In the genomic region with DNA sequence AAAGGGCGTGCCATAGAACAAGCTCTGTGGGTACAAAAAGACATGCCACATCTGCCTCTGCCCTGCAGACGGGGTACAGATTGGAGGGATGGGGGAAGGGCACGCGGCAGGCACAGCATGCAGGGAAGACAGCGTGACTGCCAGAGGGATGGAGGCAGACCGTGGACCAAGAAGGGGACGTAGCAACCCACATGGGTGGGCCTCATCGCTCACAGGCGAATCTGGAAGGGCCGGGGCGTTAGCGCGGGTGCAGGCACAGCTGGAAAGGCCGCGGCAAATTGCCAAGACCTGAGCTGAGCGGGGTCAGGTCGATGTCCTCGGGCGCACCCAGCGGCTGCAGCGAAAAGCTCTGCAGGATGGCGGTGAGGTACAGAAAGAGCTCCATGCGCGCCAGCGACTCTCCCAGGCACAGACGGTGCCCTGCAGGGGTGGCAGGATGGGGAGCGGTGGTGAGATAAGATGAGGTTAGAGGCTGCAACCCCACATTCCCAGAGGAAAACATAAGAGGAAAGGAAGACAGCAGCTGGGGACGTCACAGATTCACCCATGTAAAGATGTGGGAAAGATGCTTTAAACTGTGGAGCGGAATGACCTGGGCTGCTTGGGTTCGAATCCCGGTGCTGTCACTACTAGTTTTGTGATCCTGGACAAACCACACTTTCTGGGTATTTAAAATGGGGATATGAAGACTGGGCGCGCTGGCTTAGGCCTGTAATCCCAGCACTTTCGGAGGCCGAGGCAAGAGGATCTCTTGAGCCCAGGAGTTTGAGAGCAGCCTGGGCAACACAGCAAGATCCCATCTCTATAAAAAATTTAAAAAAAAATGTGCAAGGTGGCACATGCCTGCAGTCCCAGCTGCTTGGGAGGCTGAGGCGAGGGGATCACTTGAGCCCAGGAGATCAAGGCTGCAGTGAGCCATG, we compare ENCODE assay signal across 9 cellular contexts. TPM values are rescaled to one million over a fixed set of nuclear protein-coding genes. Genes with fewer than 3 reads are reported as not detected.
DNase-seq lines count a peak whose midpoint lies in the region; ATAC-seq, FAIRE-seq and TF ChIP-seq lines count a peak whose summit lies in the region.
"Not testable (repeated sequence)": the region's sequence is repeated elsewhere in the genome, so short reads cannot be mapped to it uniquely, and the experiment has no call there.
"Had no signal": no experiment of that assay in that cellular context is flagged by ENCODE, and none has a peak within 500 bp of the region (broad histone marks: within the 10 kb centered on the region; RNA-seq: fewer than 3 reads in every experiment).

No MANE protein-coding gene starts in this region.

- peaks cover 29% of the 10 kb centered on the region for H3K27me3 Mint-ChIP-seq in Calu3 (ENCODE audit: unreplicated experiment)
- H3K27me3 Mint-ChIP-seq in activated CD4-positive, alpha-beta T cell treated with anti-CD3 and anti-CD28 coated beads, Interleukin-2, amount 10 ng/mL, durations not matched to agents 7 days and 5 days = peaks cover 18% of the 10 kb centered on the region

- intact Hi-C loops in Calu3 (cut with micrococcal nuclease; ENCODE audit: unreplicated experiment); K562 (cut with micrococcal nuclease): not testable (repeated sequence)
- intact Hi-C loops in left ventricle myocardium inferior (cut with micrococcal nuclease) = loop anchor here (10.0 kb wide), 1 partner anchor 154 kb away; no protein-coding TSS in a partner anchor

- H3K27ac Mint-ChIP-seq in Calu3 (ENCODE audit: unreplicated experiment) = peak overlapping the region; percentile 34
- H3K27ac Mint-ChIP-seq in activated CD4-positive, alpha-beta T cell treated with anti-CD3 and anti-CD28 coated beads, Interleukin-2, amount 10 ng/mL, durations not matched to agents 7 days and 5 days = peak overlapping the region; percentile 91
- peak overlapping the region; percentile 46 for H3K27ac Mint-ChIP-seq in stimulated activated effector memory CD8-positive, alpha-beta T cell treated with anti-CD3 and anti-CD28 coated beads, Interleukin-12 subunit alpha, Interleukin-12 subunit beta, amount 100 ng/mL, for 72 hours

- H3K9me1 ChIP-seq in K562 (ENCODE audit: control insufficient read depth, insufficient read depth, low read length) = not testable (repeated sequence)

- peak; percentile 49 for TF ChIP-seq CTCF in Calu3 (IDR thresholded peaks at IDR 0.05; ENCODE audit: unreplicated experiment)
- peak; percentile 42 to 71 (median 45); a peak in 5 of 6 replicates for TF ChIP-seq CTCF in K562 (IDR thresholded peaks at IDR 0.05 in 2 of 3, conservative IDR thresholded peaks at IDR 0.05 in 1 of 3; ENCODE audit: insufficient read depth in 2 of 3, low read depth in 1 of 3, low read length in 3 of 3)
- peak; percentile 49 for TF ChIP-seq CTCF in left ventricle myocardium inferior (IDR thresholded peaks at IDR 0.05; ENCODE audit: borderline replicate concordance)

- DNase-seq in Calu3 = peak; percentile 79
- peak; percentile 67 for DNase-seq in NCI-H748 (lab: John Stamatoyannopoulos, UW; ENCODE audit: unreplicated experiment)
- DNase-seq in activated CD4-positive, alpha-beta T cell treated with anti-CD3 and anti-CD28 coated beads, Interleukin-2, amount 10 ng/mL, durations not matched to agents 7 days and 5 days = peak; percentile 68
- peak in 2 of 4 experiments; percentile 19 to 67 for DNase-seq in K562 (ENCODE audit: extremely low read depth in 1 of 4, low spot score in 3 of 4)
- peak; percentile 82 for DNase-seq in left ventricle myocardium inferior
- peak; percentile 28 for DNase-seq in occipital lobe (lab: John Stamatoyannopoulos, UW)
- peak; percentile 53 to 86 for DNase-seq in stimulated activated effector memory CD8-positive, alpha-beta T cell treated with anti-CD3 and anti-CD28 coated beads, Interleukin-12 subunit alpha, Interleukin-12 subunit beta, amount 100 ng/mL, for 72 hours (ENCODE audit: low spot score in 2 of 2)

- BruUV-seq in Calu3 (replicated peaks; lab: Mats Ljungman, UMichigan); K562 (replicated peaks; lab: Mats Ljungman, UMichigan): not testable (repeated sequence)

- in situ Hi-C loops in K562 (cut with MboI) = not testable (repeated sequence)

- H3K27ac ChIP-seq in K562 (ENCODE audit: extremely low read depth, low read depth, low read length) = not testable (repeated sequence)
- peak overlapping the region; percentile 75 for H3K27ac ChIP-seq in left ventricle myocardium inferior (replicated peaks)

- TF ChIP-seq EP300 in K562 (IDR thresholded peaks at IDR 0.05; ENCODE audit: low read length) = not testable (repeated sequence)

- not testable (repeated sequence) for TF ChIP-seq POLR2A in K562 (conservative IDR thresholded peaks at IDR 0.05)

- H3K4me1 ChIP-seq in K562 (replicated peaks in 1 of 2; ENCODE audit: control insufficient read depth in 2 of 2, insufficient read depth in 2 of 2, low read length in 2 of 2) = peaks cover 26 to 29% of the 10 kb centered on the region in 2 experiments
- peaks cover 40% of the 10 kb centered on the region for H3K4me1 ChIP-seq in left ventricle myocardium inferior

- POLR2A ChIA-PET in activated CD4-positive, alpha-beta T cell treated with anti-CD3 and anti-CD28 coated beads, Interleukin-2, amount 10 ng/mL, durations not matched to agents 7 days and 5 days (lab: Charles Lee) = not testable (repeated sequence)
- POLR2A ChIA-PET in K562 (lab: Yijun Ruan, JAX) = interaction anchor here (0.6 kb wide), 1 partner anchor 675 kb away, joined by 3 read pairs; no protein-coding TSS in a partner anchor

- not testable (repeated sequence) for H3K36me3 ChIP-seq in K562 (ENCODE audit: control insufficient read depth, insufficient read depth, low read length); left ventricle myocardium inferior

- peak; percentile 64 for FAIRE-seq in K562 (lab: Jason Lieb, UNC)

- H2AFZ ChIP-seq in K562 (ENCODE audit: low read depth, low read length) = not testable (repeated sequence)

- not testable (repeated sequence) for H3K4me2 ChIP-seq in K562 (ENCODE audit: insufficient read depth, low read length)

- H3K4me1 Mint-ChIP-seq in Calu3 (ENCODE audit: low read depth, unreplicated experiment) = peaks cover 39% of the 10 kb centered on the region
- peaks cover 33% of the 10 kb centered on the region for H3K4me1 Mint-ChIP-seq in activated CD4-positive, alpha-beta T cell treated with anti-CD3 and anti-CD28 coated beads, Interleukin-2, amount 10 ng/mL, durations not matched to agents 7 days and 5 days
- peaks cover 40% of the 10 kb centered on the region for H3K4me1 Mint-ChIP-seq in stimulated activated effector memory CD8-positive, alpha-beta T cell treated with anti-CD3 and anti-CD28 coated beads, Interleukin-12 subunit alpha, Interleukin-12 subunit beta, amount 100 ng/mL, for 72 hours

- H3K27me3 ChIP-seq in K562 (ENCODE audit: control insufficient read depth in 2 of 2, insufficient read depth in 2 of 2, low read length in 2 of 2); left ventricle myocardium inferior (ENCODE audit: low read depth): not testable (repeated sequence)

- not testable (repeated sequence) for H3K79me2 ChIP-seq in K562 (ENCODE audit: control insufficient read depth, insufficient read depth, low read length)

- peaks cover 22% of the 10 kb centered on the region for H3K36me3 Mint-ChIP-seq in Calu3 (ENCODE audit: insufficient read depth, unreplicated experiment)
- not testable (repeated sequence) for H3K36me3 Mint-ChIP-seq in activated CD4-positive, alpha-beta T cell treated with anti-CD3 and anti-CD28 coated beads, Interleukin-2, amount 10 ng/mL, durations not matched to agents 7 days and 5 days (ENCODE audit: low read depth); stimulated activated effector memory CD8-positive, alpha-beta T cell treated with anti-CD3 and anti-CD28 coated beads, Interleukin-12 subunit alpha, Interleukin-12 subunit beta, amount 100 ng/mL, for 72 hours

- CTCF ChIA-PET in Calu3 (lab: Charles Lee) (interaction anchor here (0.6 kb wide), 1 partner anchor 15 kb away, joined by 11 read pairs; no protein-coding TSS in a partner anchor), K562 (lab: Yijun Ruan, JAX; ENCODE audit: low intra/inter-chr PET ratio) (interaction anchor here (0.6 kb wide), 1 partner anchor 184 kb away, joined by 5 read pairs; no protein-coding TSS in a partner anchor)
- CTCF ChIA-PET in activated CD4-positive, alpha-beta T cell treated with anti-CD3 and anti-CD28 coated beads, Interleukin-2, amount 10 ng/mL, durations not matched to agents 7 days and 5 days (lab: Charles Lee) = interaction anchor here (0.6 to 3.8 kb wide), 9 partner anchors 9 to 488 kb away, joined by 3 to 20 read pairs (median 4); no protein-coding TSS in a partner anchor

- peak; percentile 69 for ATAC-seq in HG02642 (IDR thresholded peaks at IDR 0.05; ENCODE audit: poor library complexity, unreplicated experiment)
- peak; percentile 78 for ATAC-seq in K562
- peak; percentile 92 for ATAC-seq in stimulated activated effector memory CD8-positive, alpha-beta T cell treated with anti-CD3 and anti-CD28 coated beads, Interleukin-12 subunit alpha, Interleukin-12 subunit beta, amount 100 ng/mL, for 72 hours

- peak overlapping the region; percentile 60 for H3K4me3 Mint-ChIP-seq in Calu3 (ENCODE audit: low read depth, unreplicated experiment)
- H3K4me3 Mint-ChIP-seq in activated CD4-positive, alpha-beta T cell treated with anti-CD3 and anti-CD28 coated beads, Interleukin-2, amount 10 ng/mL, durations not matched to agents 7 days and 5 days = peak overlapping the region; percentile 68
- H3K4me3 Mint-ChIP-seq in stimulated activated effector memory CD8-positive, alpha-beta T cell treated with anti-CD3 and anti-CD28 coated beads, Interleukin-12 subunit alpha, Interleukin-12 subunit beta, amount 100 ng/mL, for 72 hours = peak overlapping the region; percentile 75

- peak in 1 of 2 experiments; percentile 24; a peak in 1 of 4 replicates for TF ChIP-seq RAD21 in K562 (CRISPR knock-in tag; conservative IDR thresholded peaks at IDR 0.05 in 1 of 2, IDR thresholded peaks at IDR 0.05 in 1 of 2)

- not testable (repeated sequence) for H3K9me3 ChIP-seq in K562 (replicated peaks; ENCODE audit: control insufficient read depth, insufficient read depth, low read depth, low read length); left ventricle myocardium inferior (replicated peaks)

- 53% methylated on average over 17 of the region's 36 CpGs for WGBS in K562 (ENCODE audit: insufficient coverage, low coverage, missing lambda C conversion rate)

- H4K20me1 ChIP-seq in K562 (replicated peaks; ENCODE audit: control insufficient read depth, insufficient read depth, low read length) = not testable (repeated sequence)

- H3K9me3 Mint-ChIP-seq in Calu3 (ENCODE audit: low read depth, unreplicated experiment); activated CD4-positive, alpha-beta T cell treated with anti-CD3 and anti-CD28 coated beads, Interleukin-2, amount 10 ng/mL, durations not matched to agents 7 days and 5 days; stimulated activated effector memory CD8-positive, alpha-beta T cell treated with anti-CD3 and anti-CD28 coated beads, Interleukin-12 subunit alpha, Interleukin-12 subunit beta, amount 100 ng/mL, for 72 hours: not testable (repeated sequence)

- not testable (repeated sequence) for H3K9ac ChIP-seq in K562 (ENCODE audit: insufficient read depth in 1 of 2, low read depth in 2 of 2, low read length in 2 of 2)

- not testable (repeated sequence) for H3K4me3 ChIP-seq in K562
- peak overlapping the region; percentile 61 for H3K4me3 ChIP-seq in left ventricle myocardium inferior

RNA-seq across cellular contexts. Expression of gene EGLN2, which starts 19.7 kb away (rescaled TPM):
- total RNA-seq in Calu3 (2022) (95.4 and 109 TPM in 2 replicates), K562 (2014; rRNA removed) (104 and 120 TPM in 2 replicates), K562 (2014; rRNA removed; fragmentation: Illumina TruSeq; extraction: Trizol) (51.2 and 71.0 TPM in 2 replicates), K562 (2015; rRNA removed; fragmentation: Illumina TruSeq; extraction: Trizol) (92.0 and 92.9 TPM in 2 replicates), K562 (2021) (111 and 114 TPM in 2 replicates), left ventricle myocardium inferior (47.8 TPM), occipital lobe (46.9 TPM)
- total RNA-seq in activated CD4-positive, alpha-beta T cell treated with anti-CD3 and anti-CD28 coated beads, Interleukin-2, amount 10 ng/mL, durations not matched to agents 7 days and 5 days = 100 to 1,000 TPM; 124 to 126 TPM
- 63.0 and 140 TPM in 2 replicates for total RNA-seq in K562 (2011; cell fraction: chromatin; rRNA removed; ENCODE audit: low replicate concordance)
- total RNA-seq in K562 (2011; cell fraction: nucleolus; rRNA removed) = 93.6 and 96.2 TPM in 2 replicates
- total RNA-seq in K562 (2011; cell fraction: nucleoplasm; rRNA removed) = 80.4 and 98.4 TPM in 2 replicates
- polyA plus RNA-seq in K562 (2011; rRNA removed) (41.1 and 52.0 TPM in 2 replicates), K562 (2014; fragmentation: Illumina TruSeq; extraction: Trizol) (65.7 and 78.9 TPM in 2 replicates), K562 (2014; fragmentation: Nextera tagmentation; extraction: Ambion mirVana) (10 to 100 TPM in 1 of 2 experiments, 1 to 10 TPM in 1; 9.6 to 19.1 TPM), K562 (2014; rRNA removed) (81.3 and 92.5 TPM in 2 replicates)
- polyA plus RNA-seq in K562 (2011; cell fraction: cytosol; rRNA removed) = 56.6 and 123 TPM in 2 replicates
- 86.2 and 132 TPM in 2 replicates for polyA plus RNA-seq in K562 (2011; cell fraction: nucleus; rRNA removed)
- 87.1 and 100 TPM in 2 replicates for polyA plus RNA-seq in K562 (2012)
- 18.5 and 29.1 TPM in 2 replicates for polyA minus RNA-seq in K562 (2011; rRNA and poly(A)+ RNA removed)
- 35.9 and 41.9 TPM in 2 replicates for polyA minus RNA-seq in K562 (2011; cell fraction: cytosol; rRNA and poly(A)+ RNA removed)
- 31.8 and 35.2 TPM in 2 replicates for polyA minus RNA-seq in K562 (2011; cell fraction: nucleus; rRNA and poly(A)+ RNA removed)

RNA-seq across cellular contexts. Expression of gene CYP2A6, which starts 31.5 kb away (rescaled TPM):
- total RNA-seq in Calu3 (2022) (not detected in 2 replicates), K562 (2014; rRNA removed) (not detected in 2 replicates), K562 (2014; rRNA removed; fragmentation: Illumina TruSeq; extraction: Trizol) (not detected in 2 replicates), K562 (2015; rRNA removed; fragmentation: Illumina TruSeq; extraction: Trizol) (not detected in 2 replicates), K562 (2021) (0.31 and 0.65 TPM in 2 replicates), left ventricle myocardium inferior (not detected), occipital lobe (not detected)
- total RNA-seq in activated CD4-positive, alpha-beta T cell treated with anti-CD3 and anti-CD28 coated beads, Interleukin-2, amount 10 ng/mL, durations not matched to agents 7 days and 5 days = not detected
- not detected in 2 replicates for total RNA-seq in K562 (2011; cell fraction: chromatin; rRNA removed; ENCODE audit: low replicate concordance)
- total RNA-seq in K562 (2011; cell fraction: nucleolus; rRNA removed) = not detected in 2 replicates
- total RNA-seq in K562 (2011; cell fraction: nucleoplasm; rRNA removed) = not detected in 2 replicates
- polyA plus RNA-seq in K562 (2011; rRNA removed) (not detected in 2 replicates), K562 (2014; fragmentation: Illumina TruSeq; extraction: Trizol) (not detected in 2 replicates), K562 (2014; fragmentation: Nextera tagmentation; extraction: Ambion mirVana) (not detected), K562 (2014; rRNA removed) (not detected in 2 replicates)
- not detected in 2 replicates for polyA plus RNA-seq in K562 (2011; cell fraction: cytosol; rRNA removed)
- polyA plus RNA-seq in K562 (2011; cell fraction: nucleus; rRNA removed) = not detected in 2 replicates
- polyA plus RNA-seq in K562 (2012) = not detected in 2 replicates
- not detected in 2 replicates for polyA minus RNA-seq in K562 (2011; rRNA and poly(A)+ RNA removed)
- not detected in 2 replicates for polyA minus RNA-seq in K562 (2011; cell fraction: cytosol; rRNA and poly(A)+ RNA removed)
- polyA minus RNA-seq in K562 (2011; cell fraction: nucleus; rRNA and poly(A)+ RNA removed) = not detected in 2 replicates
- total RNA-seq: cerebellum had no signal

RNA-seq across cellular contexts. Expression of gene RAB4B, which starts 40.7 kb away (rescaled TPM):
- 21.0 and 22.7 TPM in 2 replicates for total RNA-seq in Calu3 (2022)
- total RNA-seq in activated CD4-positive, alpha-beta T cell treated with anti-CD3 and anti-CD28 coated beads, Interleukin-2, amount 10 ng/mL, durations not matched to agents 7 days and 5 days = 10 to 100 TPM; 52.8 to 54.7 TPM
- 17.4 and 18.8 TPM in 2 replicates for total RNA-seq in K562 (2011; cell fraction: chromatin; rRNA removed; ENCODE audit: low replicate concordance)
- 12.3 and 13.6 TPM in 2 replicates for total RNA-seq in K562 (2011; cell fraction: nucleolus; rRNA removed)
- 11.1 and 23.1 TPM in 2 replicates for total RNA-seq in K562 (2011; cell fraction: nucleoplasm; rRNA removed)
- total RNA-seq in K562 (2014; rRNA removed) = 11.9 and 14.8 TPM in 2 replicates
- total RNA-seq in K562 (2014; rRNA removed; fragmentation: Illumina TruSeq; extraction: Trizol) = 1.9 and 4.2 TPM in 2 replicates
- total RNA-seq in K562 (2015; rRNA removed; fragmentation: Illumina TruSeq; extraction: Trizol) = 7.7 and 9.2 TPM in 2 replicates
- 15.4 and 15.6 TPM in 2 replicates for total RNA-seq in K562 (2021)
- 11.7 and 14.6 TPM in 2 replicates for polyA plus RNA-seq in K562 (2011; rRNA removed)
- polyA plus RNA-seq in K562 (2011; cell fraction: cytosol; rRNA removed) = 24.7 and 32.5 TPM in 2 replicates
- 23.7 and 28.9 TPM in 2 replicates for polyA plus RNA-seq in K562 (2011; cell fraction: nucleus; rRNA removed)
- polyA plus RNA-seq in K562 (2012) = 15.9 and 29.9 TPM in 2 replicates
- polyA plus RNA-seq in K562 (2014; fragmentation: Illumina TruSeq; extraction: Trizol) = 9.0 and 14.6 TPM in 2 replicates
- polyA plus RNA-seq in K562 (2014; fragmentation: Nextera tagmentation; extraction: Ambion mirVana) = under 1 TPM; 0.28 to 0.92 TPM
- polyA plus RNA-seq in K562 (2014; rRNA removed) = 20.4 and 20.9 TPM in 2 replicates
- 2.0 and 2.6 TPM in 2 replicates for polyA minus RNA-seq in K562 (2011; rRNA and poly(A)+ RNA removed)
- 2.4 and 3.2 TPM in 2 replicates for polyA minus RNA-seq in K562 (2011; cell fraction: cytosol; rRNA and poly(A)+ RNA removed)
- 1.8 and 3.1 TPM in 2 replicates for polyA minus RNA-seq in K562 (2011; cell fraction: nucleus; rRNA and poly(A)+ RNA removed)
- total RNA-seq in left ventricle myocardium inferior = 13.5 TPM
- total RNA-seq in occipital lobe = 8.6 TPM

RNA-seq across cellular contexts. Expression of gene MIA, which starts 43.4 kb away (rescaled TPM):
- total RNA-seq in Calu3 (2022) (30.2 and 49.3 TPM in 2 replicates), K562 (2014; rRNA removed) (not detected in 2 replicates), K562 (2014; rRNA removed; fragmentation: Illumina TruSeq; extraction: Trizol) (not detected in 2 replicates), K562 (2015; rRNA removed; fragmentation: Illumina TruSeq; extraction: Trizol) (not detected in 2 replicates), K562 (2021) (not detected in 2 replicates), left ventricle myocardium inferior (not detected), occipital lobe (not detected)
- under 1 TPM in 1 of 2 experiments, not detected in 1; 0.89 TPM for total RNA-seq in activated CD4-positive, alpha-beta T cell treated with anti-CD3 and anti-CD28 coated beads, Interleukin-2, amount 10 ng/mL, durations not matched to agents 7 days and 5 days
- 2.7 and 4.0 TPM in 2 replicates for total RNA-seq in K562 (2011; cell fraction: chromatin; rRNA removed; ENCODE audit: low replicate concordance)
- not detected in 2 replicates for total RNA-seq in K562 (2011; cell fraction: nucleolus; rRNA removed)
- total RNA-seq in K562 (2011; cell fraction: nucleoplasm; rRNA removed) = not detected in 2 replicates
- polyA plus RNA-seq in K562 (2011; rRNA removed) (not detected in 2 replicates), K562 (2014; fragmentation: Illumina TruSeq; extraction: Trizol) (not detected in 2 replicates), K562 (2014; fragmentation: Nextera tagmentation; extraction: Ambion mirVana) (not detected), K562 (2014; rRNA removed) (0.21 and 1.1 TPM in 2 replicates)
- not detected in 2 replicates for polyA plus RNA-seq in K562 (2011; cell fraction: cytosol; rRNA removed)
- polyA plus RNA-seq in K562 (2011; cell fraction: nucleus; rRNA removed) = 0.74 TPM in 1 of 2 replicates, not detected in the other
- polyA plus RNA-seq in K562 (2012) = 0.93 TPM in 1 of 2 replicates, not detected in the other
- polyA minus RNA-seq in K562 (2011; rRNA and poly(A)+ RNA removed) = not detected in 2 replicates
- polyA minus RNA-seq in K562 (2011; cell fraction: cytosol; rRNA and poly(A)+ RNA removed) = not detected in 2 replicates
- not detected in 2 replicates for polyA minus RNA-seq in K562 (2011; cell fraction: nucleus; rRNA and poly(A)+ RNA removed)

Comparison
In these comparisons a context has a peak if more than half of its experiments do, and no peak if none do; other contexts are left out.
1. H3K27ac Mint-ChIP-seq: peak in every context shown above with its lines; median percentile 91 in activated CD4-positive, alpha-beta T cell treated with anti-CD3 and anti-CD28 coated beads, Interleukin-2, amount 10 ng/mL, durations not matched to agents 7 days and 5 days; 46 in stimulated activated effector memory CD8-positive, alpha-beta T cell treated with anti-CD3 and anti-CD28 coated beads, Interleukin-12 subunit alpha, Interleukin-12 subunit beta, amount 100 ng/mL, for 72 hours; 34 in Calu3.